20 cellular contexts compared by ENCODE assay signal in the genomic region with DNA sequence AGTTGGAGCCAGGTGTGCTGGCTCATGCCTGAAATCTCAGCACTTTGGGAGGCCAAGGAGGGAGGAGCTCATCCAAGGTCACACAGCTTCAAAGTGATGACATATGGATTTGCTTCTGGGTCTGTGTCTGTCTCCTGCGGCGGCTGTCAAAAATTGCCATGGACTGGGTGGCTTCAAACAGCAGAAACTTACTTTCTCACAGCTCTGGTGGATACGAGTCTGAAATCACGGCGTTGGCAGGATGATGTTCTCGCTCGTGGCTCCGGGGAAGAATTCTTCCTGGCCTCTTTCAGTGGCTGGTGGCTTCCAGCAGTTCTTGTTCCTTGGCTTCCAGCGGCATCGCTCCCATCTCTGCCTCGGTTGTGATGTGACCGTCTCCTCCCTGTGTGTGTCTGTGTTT.
DNase-seq lines count a peak whose midpoint lies in the region; ATAC-seq, FAIRE-seq and TF ChIP-seq lines count a peak whose summit lies in the region.
"Had no signal": no experiment of that assay in that cellular context is flagged by ENCODE, and none has a peak within 500 bp of the region (broad histone marks: within the 10 kb centered on the region; RNA-seq: fewer than 3 reads in every experiment).

No MANE protein-coding gene starts in this region.

- H3K9me3 ChIP-seq in esophagus muscularis mucosa = peaks cover 0 to 9% (median 0%) of the 10 kb centered on the region in 4 donors

- H3K27me3 ChIP-seq in esophagus muscularis mucosa = peaks cover 0 to 54% (median 0%) of the 10 kb centered on the region in 4 donors

- ATAC-seq in activated CD8-positive, alpha-beta memory T cell treated with anti-CD3 and anti-CD28 coated beads, Interleukin-2, amount 10 ng/mL, durations not matched to agents 7 days and 5 days = no peak
- ATAC-seq: A549 had no signal

- H3K27me3 Mint-ChIP-seq in activated CD8-positive, alpha-beta memory T cell treated with anti-CD3 and anti-CD28 coated beads, Interleukin-2, amount 10 ng/mL, durations not matched to agents 7 days and 5 days = no peaks in the 10 kb centered on the region
- no peaks in the 10 kb centered on the region for H3K27me3 Mint-ChIP-seq in osteocyte (ENCODE audit: unreplicated experiment)

- H3K4me3 ChIP-seq in esophagus muscularis mucosa = no peak overlapping the region
- H3K4me3 ChIP-seq: A549 had no signal

- no peak overlapping the region for H3K4me3 Mint-ChIP-seq in activated CD8-positive, alpha-beta memory T cell treated with anti-CD3 and anti-CD28 coated beads, Interleukin-2, amount 10 ng/mL, durations not matched to agents 7 days and 5 days
- no peak overlapping the region for H3K4me3 Mint-ChIP-seq in osteocyte (ENCODE audit: unreplicated experiment)
- H3K4me3 Mint-ChIP-seq: CD4-positive, alpha-beta memory T cell had no signal

- CTCF ChIA-PET in activated CD8-positive, alpha-beta memory T cell treated with anti-CD3 and anti-CD28 coated beads, Interleukin-2, amount 10 ng/mL, durations not matched to agents 7 days and 5 days (lab: Charles Lee) = no interaction called here

- H3K36me3 Mint-ChIP-seq in activated CD8-positive, alpha-beta memory T cell treated with anti-CD3 and anti-CD28 coated beads, Interleukin-2, amount 10 ng/mL, durations not matched to agents 7 days and 5 days = no peaks in the 10 kb centered on the region
- H3K36me3 Mint-ChIP-seq in osteocyte (ENCODE audit: unreplicated experiment) = no peaks in the 10 kb centered on the region
- H3K36me3 Mint-ChIP-seq: CD4-positive, alpha-beta memory T cell had no signal

- TF ChIP-seq CTCF in esophagus muscularis mucosa (IDR thresholded peaks at IDR 0.05) (no peak), osteocyte (IDR thresholded peaks at IDR 0.05) (no peak)

- H3K9me3 Mint-ChIP-seq in activated CD8-positive, alpha-beta memory T cell treated with anti-CD3 and anti-CD28 coated beads, Interleukin-2, amount 10 ng/mL, durations not matched to agents 7 days and 5 days (ENCODE audit: low read depth) = no peaks in the 10 kb centered on the region
- H3K9me3 Mint-ChIP-seq in osteocyte (ENCODE audit: unreplicated experiment) = peaks cover 12% of the 10 kb centered on the region

- 77% methylated on average over 12 of the region's 12 CpGs for WGBS in esophagus muscularis mucosa

- H3K27ac ChIP-seq in esophagus muscularis mucosa (replicated peaks in 1 of 4) = no peak overlapping the region
- H3K27ac ChIP-seq: A549 had no signal

- no peaks in the 10 kb centered on the region for H3K4me1 ChIP-seq in esophagus muscularis mucosa
- H3K4me1 ChIP-seq: A549 had no signal

- FAIRE-seq in frontal cortex (lab: Jason Lieb, UNC) = no peak
- FAIRE-seq: A549, G401.6, GM12892 had no signal

- no peak for TF ChIP-seq POLR2A in esophagus muscularis mucosa (IDR thresholded peaks at IDR 0.05; ENCODE audit: low read depth)

- H3K27ac Mint-ChIP-seq in activated CD8-positive, alpha-beta memory T cell treated with anti-CD3 and anti-CD28 coated beads, Interleukin-2, amount 10 ng/mL, durations not matched to agents 7 days and 5 days = no peak overlapping the region
- H3K27ac Mint-ChIP-seq in osteocyte (ENCODE audit: unreplicated experiment) = no peak overlapping the region
- H3K27ac Mint-ChIP-seq: CD4-positive, alpha-beta memory T cell had no signal

- no peak for TF ChIP-seq EP300 in esophagus muscularis mucosa (IDR thresholded peaks at IDR 0.05)

- H3K4me1 Mint-ChIP-seq in activated CD8-positive, alpha-beta memory T cell treated with anti-CD3 and anti-CD28 coated beads, Interleukin-2, amount 10 ng/mL, durations not matched to agents 7 days and 5 days = no peaks in the 10 kb centered on the region
- H3K4me1 Mint-ChIP-seq in osteocyte (ENCODE audit: unreplicated experiment) = no peaks in the 10 kb centered on the region
- H3K4me1 Mint-ChIP-seq: CD4-positive, alpha-beta memory T cell had no signal

- no peaks in the 10 kb centered on the region for H3K36me3 ChIP-seq in esophagus muscularis mucosa

- intact Hi-C loops in esophagus muscularis mucosa (cut with DNase I) = no loop called here

- peak; percentile 27 for DNase-seq in activated CD8-positive, alpha-beta memory T cell treated with anti-CD3 and anti-CD28 coated beads, Interleukin-2, amount 10 ng/mL, durations not matched to agents 7 days and 5 days
- no peak for DNase-seq in activated CD8-positive, alpha-beta memory T cell treated with anti-CD3 and anti-CD28 coated beads, Interleukin-2, amount 50 U/mL, for 48 hours
- peak; percentile 91 for DNase-seq in esophagus muscularis mucosa (ENCODE audit: extremely low spot score)
- DNase-seq in osteocyte (ENCODE audit: extremely low spot score, unreplicated experiment) = peak; percentile 64
- no peak for DNase-seq in AG08396 (ENCODE audit: low spot score)
- DNase-seq in frontal cortex (ENCODE audit: low spot score in 2 of 2) = no peak
- DNase-seq: 8988T; ACHN; C1 segment of cervical spinal cord; Calu3; CD4-positive, alpha-beta memory T cell; COR-L47; DMS153; DND-41; GOT3; H7; HCEC 1CT had no signal

Comparison
In these comparisons a context has a peak if more than half of its experiments do, and no peak if none do; other contexts are left out.
1. DNase-seq: peak in activated CD8-positive, alpha-beta memory T cell treated with anti-CD3 and anti-CD28 coated beads, Interleukin-2, amount 10 ng/mL, durations not matched to agents 7 days and 5 days (single experiment), esophagus muscularis mucosa (single experiment) and osteocyte (single experiment); none in activated CD8-positive, alpha-beta memory T cell treated with anti-CD3 and anti-CD28 coated beads, Interleukin-2, amount 50 U/mL, for 48 hours (single experiment), AG08396 (single experiment) and frontal cortex (0 of 2).